ENCODE assay signal across 13 cellular contexts in the genomic region with DNA sequence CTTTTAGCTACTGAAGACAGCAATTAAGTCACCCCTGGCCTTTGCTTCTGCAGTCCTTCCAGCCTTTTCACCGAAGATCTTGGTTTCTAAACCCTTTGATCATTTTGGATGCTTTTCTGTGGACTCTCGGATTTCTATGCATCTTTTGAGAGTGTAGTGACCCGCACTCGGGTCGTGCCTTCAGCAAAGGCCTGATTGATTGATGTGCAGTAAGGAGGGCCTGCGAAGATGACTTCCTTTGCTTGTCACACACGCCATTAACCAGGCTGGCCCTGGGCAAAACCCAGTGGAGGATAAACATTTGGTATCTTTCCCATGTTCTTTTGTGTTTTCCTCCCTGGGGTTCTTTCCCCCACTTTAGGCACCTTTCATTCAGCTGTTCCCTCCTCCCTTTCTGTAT.
"Had no signal": no experiment of that assay in that cellular context is flagged by ENCODE, and none has a peak within 500 bp of the region (broad histone marks: within the 10 kb centered on the region; RNA-seq: fewer than 3 reads in every experiment).

No MANE protein-coding gene starts in this region.

- DNase-seq: KBM-7, MV-4-11, NCI-H1048, NCI-H1930, NCI-H2107, NCI-H2227 treated with DMSO at 0.1 percent for 48 hours, NCI-H510A, NCI-H524 treated with DMSO at 0.1 percent for 48 hours, Right ventricle myocardium superior, RPMI8226, SIG-M5 had no signal

- H3K4me1 ChIP-seq: SJSA1 had no signal

- H3K4me3 ChIP-seq: SJSA1, SK-N-MC had no signal

- H3K9me3 ChIP-seq: SJSA1 had no signal

- H3K27ac ChIP-seq: SJSA1, SK-N-MC had no signal

- H3K27me3 ChIP-seq: SJSA1 had no signal
